ENCODE assay signal across 10 cellular contexts in genomic region chr20:43925786-43926185, GRCh38. TPM values are rescaled to one million over a fixed set of nuclear protein-coding genes. Genes with fewer than 3 reads are reported as not detected.
A peak's percentile ranks its signal among the peaks of the same experiment; 100 is the strongest.
DNase-seq lines count a peak whose midpoint lies in the region; ATAC-seq and TF ChIP-seq lines count a peak whose summit lies in the region.
"Had no signal": no experiment of that assay in that cellular context is flagged by ENCODE, and none has a peak within 500 bp of the region (broad histone marks: within the 10 kb centered on the region; RNA-seq: fewer than 3 reads in every experiment).

No MANE protein-coding gene starts in this region.

- H3K36me3 Mint-ChIP-seq in CD14-positive monocyte, result no peaks in the 10 kb centered on the region

- H3K4me3 ChIP-seq in SJSA1, result no peak overlapping the region
- no peak overlapping the region for H3K4me3 ChIP-seq in fibroblast of the aortic adventitia (ENCODE audit: low read depth, low read length)
- H3K4me3 ChIP-seq: vagina had no signal

- H3K9me3 ChIP-seq in SJSA1 (replicated peaks), result no peaks in the 10 kb centered on the region
- H3K9me3 ChIP-seq: vagina had no signal

- no peak overlapping the region for H3K27ac Mint-ChIP-seq in CD14-positive monocyte

- peak overlapping the region in 1 of 2 donors; percentile 13 for H3K4me3 Mint-ChIP-seq in CD14-positive monocyte

- peaks cover 4% of the 10 kb centered on the region; the same call in 1 of the 2 replicates for H3K36me3 ChIP-seq in SJSA1
- H3K36me3 ChIP-seq: vagina had no signal

- ATAC-seq in GM18520 (IDR thresholded peaks at IDR 0.05; ENCODE audit: unreplicated experiment), result no peak

- peaks cover 0 to 3% (median 1%) of the 10 kb centered on the region in 7 donors for H3K9me3 Mint-ChIP-seq in CD14-positive monocyte

- no peaks in the 10 kb centered on the region for H3K27me3 ChIP-seq in SJSA1 (replicated peaks)
- H3K27me3 ChIP-seq: vagina had no signal

- peaks cover 17% of the 10 kb centered on the region for H3K4me1 Mint-ChIP-seq in CD14-positive monocyte

- peak overlapping the region; percentile 80 for H3K27ac ChIP-seq in SJSA1
- H3K27ac ChIP-seq: vagina had no signal

- intact Hi-C loops in CD14-positive monocyte (cut with micrococcal nuclease), result loop anchor here in 1 of 2 donors (5.0 kb wide), 1 partner anchor 42 kb away; no protein-coding TSS in a partner anchor

- TF ChIP-seq CTCF in CD14-positive monocyte (IDR thresholded peaks at IDR 0.05) (peak; percentile 24), fibroblast of the aortic adventitia (IDR thresholded peaks at IDR 0.05; ENCODE audit: insufficient read depth, low read length) (no peak)

- peaks cover 39 to 57% (median 41%) of the 10 kb centered on the region in 3 donors for H3K27me3 Mint-ChIP-seq in CD14-positive monocyte (ENCODE audit: low read depth in 3 of 3)

- H3K4me1 ChIP-seq in SJSA1 (replicated peaks), result peaks cover 55% of the 10 kb centered on the region
- H3K4me1 ChIP-seq: vagina had no signal

- DNase-seq in CD14-positive monocyte (ENCODE audit: low spot score) (no peak), H4 (ENCODE audit: low spot score) (peak; percentile 34), SJSA1 (ENCODE audit: low read depth in 1 of 2, low spot score in 2 of 2) (peak in 1 of 2 experiments; percentile 66), fibroblast of the aortic adventitia (ENCODE audit: low read depth) (peak; percentile 47), NCI-H187 treated with DMSO at 0.1 percent for 48 hours (lab: John Stamatoyannopoulos, UW) (no peak), GM19238 (ENCODE audit: insufficient read length, low spot score) (no peak)
- no peak for DNase-seq in effector CD4-positive, alpha-beta T cell
- DNase-seq: NCI-H2227 treated with DMSO at 0.1 percent for 48 hours had no signal

RNA-seq across cellular contexts. Expression of gene TOX2, which starts 11.1 kb away (rescaled TPM):
- under 1 TPM; 0.39 to 0.47 TPM for polyA plus RNA-seq in CD14-positive monocyte
- 0.12 and 0.83 TPM in 2 replicates for total RNA-seq in H4 (2014; rRNA removed; shearing (Covaris generic))
- 6.2 TPM in 2 replicates for total RNA-seq in SJSA1 (2014; rRNA removed; shearing (Covaris generic))
- total RNA-seq in fibroblast of the aortic adventitia (ENCODE audit: low replicate concordance), result 0.74 and 5.2 TPM in 2 replicates

Comparison
In these comparisons a context has a peak if more than half of its experiments do, and no peak if none do; other contexts are left out.
1. DNase-seq: peak in H4 (single experiment) and fibroblast of the aortic adventitia (single experiment); none in CD14-positive monocyte (single experiment), NCI-H187 treated with DMSO at 0.1 percent for 48 hours (single experiment), GM19238 (single experiment) and effector CD4-positive, alpha-beta T cell (single experiment).